Comparison of ENCODE assay signal across 1 cellular context in the genomic region with DNA sequence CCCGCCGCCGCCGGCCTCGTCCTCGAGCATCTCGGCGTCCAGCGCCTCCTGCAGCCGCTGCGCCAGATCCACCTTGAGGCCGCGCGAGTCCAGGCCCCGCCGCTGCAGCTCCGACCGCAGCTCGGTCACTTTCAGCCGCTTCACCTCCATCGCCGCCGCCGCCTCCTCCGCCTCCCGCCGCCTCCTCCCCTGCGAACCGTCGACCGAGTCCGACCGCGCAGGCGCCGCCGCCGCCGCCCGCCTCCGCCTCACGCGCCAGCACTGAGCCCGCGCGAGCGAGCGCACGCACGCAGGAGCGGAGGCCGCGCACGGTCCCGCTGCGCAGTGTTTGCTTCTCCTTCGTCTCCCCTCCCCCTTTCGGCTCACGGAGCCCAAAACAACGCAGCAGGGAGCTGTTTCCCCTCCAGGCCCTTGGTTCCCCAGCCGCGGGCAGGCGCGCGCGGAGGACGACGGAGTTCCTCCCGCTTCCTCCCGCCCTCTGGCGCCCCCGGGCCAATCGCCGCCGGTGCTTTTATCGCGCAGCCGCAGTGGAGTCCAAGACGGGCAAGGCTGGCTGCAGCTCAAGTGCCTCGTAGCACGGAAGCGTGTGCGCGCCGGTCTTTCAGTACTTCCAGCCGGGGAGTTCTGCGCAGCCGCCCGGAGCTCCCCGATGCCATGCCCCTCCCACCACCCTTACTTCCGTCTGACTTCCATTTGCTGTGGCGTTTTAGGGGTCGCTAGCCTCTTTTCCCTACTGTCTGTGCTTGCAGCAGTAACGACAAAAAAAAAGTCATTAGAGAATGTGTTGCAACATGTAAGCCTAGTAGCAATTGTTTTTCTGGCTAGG.
A peak's percentile ranks its signal among the peaks of the same experiment; 100 is the strongest.
TF ChIP-seq lines count a peak whose summit lies in the region.

TSS of gene HNRNPUL2 (minus strand) at position 451 of the 826 bp plus-strand sequence. CDS start at position 150, 301 bp downstream.

TF ChIP-seq in HepG2, 621 proteins besides CTCF, POLR2A, EP300 and RAD21 (continued from another document and continues in another):
- TF ChIP-seq, protein P1, sequence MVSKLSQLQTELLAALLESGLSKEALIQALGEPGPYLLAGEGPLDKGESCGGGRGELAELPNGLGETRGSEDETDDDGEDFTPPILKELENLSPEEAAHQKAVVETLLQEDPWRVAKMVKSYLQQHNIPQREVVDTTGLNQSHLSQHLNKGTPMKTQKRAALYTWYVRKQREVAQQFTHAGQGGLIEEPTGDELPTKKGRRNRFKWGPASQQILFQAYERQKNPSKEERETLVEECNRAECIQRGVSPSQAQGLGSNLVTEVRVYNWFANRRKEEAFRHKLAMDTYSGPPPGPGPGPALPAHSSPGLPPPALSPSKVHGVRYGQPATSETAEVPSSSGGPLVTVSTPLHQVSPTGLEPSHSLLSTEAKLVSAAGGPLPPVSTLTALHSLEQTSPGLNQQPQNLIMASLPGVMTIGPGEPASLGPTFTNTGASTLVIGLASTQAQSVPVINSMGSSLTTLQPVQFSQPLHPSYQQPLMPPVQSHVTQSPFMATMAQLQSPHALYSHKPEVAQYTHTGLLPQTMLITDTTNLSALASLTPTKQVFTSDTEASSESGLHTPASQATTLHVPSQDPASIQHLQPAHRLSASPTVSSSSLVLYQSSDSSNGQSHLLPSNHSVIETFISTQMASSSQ (IDR thresholded peaks at IDR 0.05; ENCODE audit: low read depth), result no peak
- TF ChIP-seq, protein P1 (CRISPR knock-in tag; IDR thresholded peaks at IDR 0.05; ENCODE audit: borderline replicate concordance), result peak; percentile 64
- no peak for TF ChIP-seq CBX2 (IDR thresholded peaks at IDR 0.05; ENCODE audit: low read depth, low read length)
- TF ChIP-seq CBX2 (CRISPR knock-in tag; IDR thresholded peaks at IDR 0.05; ENCODE audit: low read depth), result no peak
- TF ChIP-seq HES4 (CRISPR knock-in tag; IDR thresholded peaks at IDR 0.05; ENCODE audit: borderline replicate concordance), result peak; percentile 99
- TF ChIP-seq MTA1 (CRISPR knock-in tag; IDR thresholded peaks at IDR 0.05; ENCODE audit: borderline replicate concordance), result no peak
- peak; percentile 87; the same call in 1 of the 2 replicates for TF ChIP-seq HOXD1 (CRISPR knock-in tag; IDR thresholded peaks at IDR 0.05)
- TF ChIP-seq ZNF598 (CRISPR knock-in tag; IDR thresholded peaks at IDR 0.05; ENCODE audit: borderline replicate concordance), result no peak
- TF ChIP-seq PHF20 (CRISPR knock-in tag; IDR thresholded peaks at IDR 0.05), result peak; percentile 81
- TF ChIP-seq MIXL1 (CRISPR knock-in tag; IDR thresholded peaks at IDR 0.05), result 0 out of 2 replicates have a peak, but pooled peaks have one; percentile 13
- TF ChIP-seq ZNF770 (CRISPR knock-in tag; IDR thresholded peaks at IDR 0.05), result peak; percentile 63; the same call in 1 of the 2 replicates
- TF ChIP-seq, protein P2, sequence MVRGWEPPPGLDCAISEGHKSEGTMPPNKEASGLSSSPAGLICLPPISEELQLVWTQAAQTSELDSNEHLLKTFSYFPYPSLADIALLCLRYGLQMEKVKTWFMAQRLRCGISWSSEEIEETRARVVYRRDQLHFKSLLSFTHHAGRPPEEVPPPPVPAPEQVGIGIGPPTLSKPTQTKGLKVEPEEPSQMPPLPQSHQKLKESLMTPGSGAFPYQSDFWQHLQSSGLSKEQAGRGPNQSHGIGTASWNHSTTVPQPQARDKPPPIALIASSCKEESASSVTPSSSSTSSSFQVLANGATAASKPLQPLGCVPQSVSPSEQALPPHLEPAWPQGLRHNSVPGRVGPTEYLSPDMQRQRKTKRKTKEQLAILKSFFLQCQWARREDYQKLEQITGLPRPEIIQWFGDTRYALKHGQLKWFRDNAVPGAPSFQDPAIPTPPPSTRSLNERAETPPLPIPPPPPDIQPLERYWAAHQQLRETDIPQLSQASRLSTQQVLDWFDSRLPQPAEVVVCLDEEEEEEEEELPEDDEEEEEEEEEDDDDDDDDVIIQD (CRISPR knock-in tag; IDR thresholded peaks at IDR 0.05; ENCODE audit: low read depth), result peak; percentile 10; the same call in 1 of the 2 replicates
- peak; percentile 72 for TF ChIP-seq ZNF605 (CRISPR knock-in tag; IDR thresholded peaks at IDR 0.05)
- peak; percentile 100; the same call in 1 of the 2 replicates for TF ChIP-seq ZNF558 (CRISPR knock-in tag; IDR thresholded peaks at IDR 0.05; ENCODE audit: borderline replicate concordance)
- 0 out of 2 replicates have a peak, but pooled peaks have one; percentile 68 for TF ChIP-seq PCBP1 (IDR thresholded peaks at IDR 0.05; ENCODE audit: borderline replicate concordance, low read depth, low read length)
- TF ChIP-seq EED (CRISPR knock-in tag; IDR thresholded peaks at IDR 0.05), result 0 out of 2 replicates have a peak, but pooled peaks have one; percentile 46
- no peak for TF ChIP-seq SNAI1 (CRISPR knock-in tag; IDR thresholded peaks at IDR 0.05; ENCODE audit: borderline replicate concordance)
- 0 out of 2 replicates have a peak, but pooled peaks have one; percentile 71 for TF ChIP-seq ZNF567 (CRISPR knock-in tag; IDR thresholded peaks at IDR 0.05; ENCODE audit: borderline replicate concordance)
- TF ChIP-seq DPF2 (CRISPR knock-in tag; IDR thresholded peaks at IDR 0.05; ENCODE audit: borderline replicate concordance, low read depth), result no peak
- TF ChIP-seq EEA1 (CRISPR knock-in tag; IDR thresholded peaks at IDR 0.05; ENCODE audit: borderline replicate concordance), result peak; percentile 89; the same call in 1 of the 2 replicates
- no peak for TF ChIP-seq ZNF484 (CRISPR knock-in tag; IDR thresholded peaks at IDR 0.05; ENCODE audit: borderline replicate concordance, low read depth)
- TF ChIP-seq U2AF2 (IDR thresholded peaks at IDR 0.05; ENCODE audit: low read depth, low read length), result no peak
- TF ChIP-seq, protein P3, sequence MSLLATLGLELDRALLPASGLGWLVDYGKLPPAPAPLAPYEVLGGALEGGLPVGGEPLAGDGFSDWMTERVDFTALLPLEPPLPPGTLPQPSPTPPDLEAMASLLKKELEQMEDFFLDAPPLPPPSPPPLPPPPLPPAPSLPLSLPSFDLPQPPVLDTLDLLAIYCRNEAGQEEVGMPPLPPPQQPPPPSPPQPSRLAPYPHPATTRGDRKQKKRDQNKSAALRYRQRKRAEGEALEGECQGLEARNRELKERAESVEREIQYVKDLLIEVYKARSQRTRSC (CRISPR knock-in tag; IDR thresholded peaks at IDR 0.05; ENCODE audit: low read depth), result no peak
- TF ChIP-seq MAFG (CRISPR knock-in tag; IDR thresholded peaks at IDR 0.05), result no peak
- TF ChIP-seq DMTF1 (CRISPR knock-in tag; IDR thresholded peaks at IDR 0.05), result peak; percentile 19; the same call in 1 of the 2 replicates
- no peak for TF ChIP-seq TOE1 (CRISPR knock-in tag; IDR thresholded peaks at IDR 0.05)
- no peak for TF ChIP-seq HNF4G (IDR thresholded peaks at IDR 0.05; ENCODE audit: borderline replicate concordance, low read depth, low read length)
- no peak for TF ChIP-seq HNF4G (CRISPR knock-in tag; IDR thresholded peaks at IDR 0.05; ENCODE audit: borderline replicate concordance, low read depth)
- no peak for TF ChIP-seq ZNF841 (CRISPR knock-in tag; IDR thresholded peaks at IDR 0.05; ENCODE audit: borderline replicate concordance)
- no peak for TF ChIP-seq TCF7L2 (IDR thresholded peaks at IDR 0.05; ENCODE audit: low read depth, low read length)
- peak; percentile 75 for TF ChIP-seq CBX1 (IDR thresholded peaks at IDR 0.05; ENCODE audit: low read depth)
- TF ChIP-seq MTF1 (CRISPR knock-in tag; IDR thresholded peaks at IDR 0.05), result 0 out of 2 replicates have a peak, but pooled peaks have one; percentile 55
- TF ChIP-seq CEBPG (CRISPR knock-in tag; IDR thresholded peaks at IDR 0.05), result no peak; the same call in 1 of the 2 replicates
- TF ChIP-seq, protein P4, sequence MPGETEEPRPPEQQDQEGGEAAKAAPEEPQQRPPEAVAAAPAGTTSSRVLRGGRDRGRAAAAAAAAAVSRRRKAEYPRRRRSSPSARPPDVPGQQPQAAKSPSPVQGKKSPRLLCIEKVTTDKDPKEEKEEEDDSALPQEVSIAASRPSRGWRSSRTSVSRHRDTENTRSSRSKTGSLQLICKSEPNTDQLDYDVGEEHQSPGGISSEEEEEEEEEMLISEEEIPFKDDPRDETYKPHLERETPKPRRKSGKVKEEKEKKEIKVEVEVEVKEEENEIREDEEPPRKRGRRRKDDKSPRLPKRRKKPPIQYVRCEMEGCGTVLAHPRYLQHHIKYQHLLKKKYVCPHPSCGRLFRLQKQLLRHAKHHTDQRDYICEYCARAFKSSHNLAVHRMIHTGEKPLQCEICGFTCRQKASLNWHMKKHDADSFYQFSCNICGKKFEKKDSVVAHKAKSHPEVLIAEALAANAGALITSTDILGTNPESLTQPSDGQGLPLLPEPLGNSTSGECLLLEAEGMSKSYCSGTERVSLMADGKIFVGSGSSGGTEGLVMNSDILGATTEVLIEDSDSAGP (CRISPR knock-in tag; IDR thresholded peaks at IDR 0.05; ENCODE audit: borderline replicate concordance), result no peak; the same call in 1 of the 2 replicates
- TF ChIP-seq, protein P5, sequence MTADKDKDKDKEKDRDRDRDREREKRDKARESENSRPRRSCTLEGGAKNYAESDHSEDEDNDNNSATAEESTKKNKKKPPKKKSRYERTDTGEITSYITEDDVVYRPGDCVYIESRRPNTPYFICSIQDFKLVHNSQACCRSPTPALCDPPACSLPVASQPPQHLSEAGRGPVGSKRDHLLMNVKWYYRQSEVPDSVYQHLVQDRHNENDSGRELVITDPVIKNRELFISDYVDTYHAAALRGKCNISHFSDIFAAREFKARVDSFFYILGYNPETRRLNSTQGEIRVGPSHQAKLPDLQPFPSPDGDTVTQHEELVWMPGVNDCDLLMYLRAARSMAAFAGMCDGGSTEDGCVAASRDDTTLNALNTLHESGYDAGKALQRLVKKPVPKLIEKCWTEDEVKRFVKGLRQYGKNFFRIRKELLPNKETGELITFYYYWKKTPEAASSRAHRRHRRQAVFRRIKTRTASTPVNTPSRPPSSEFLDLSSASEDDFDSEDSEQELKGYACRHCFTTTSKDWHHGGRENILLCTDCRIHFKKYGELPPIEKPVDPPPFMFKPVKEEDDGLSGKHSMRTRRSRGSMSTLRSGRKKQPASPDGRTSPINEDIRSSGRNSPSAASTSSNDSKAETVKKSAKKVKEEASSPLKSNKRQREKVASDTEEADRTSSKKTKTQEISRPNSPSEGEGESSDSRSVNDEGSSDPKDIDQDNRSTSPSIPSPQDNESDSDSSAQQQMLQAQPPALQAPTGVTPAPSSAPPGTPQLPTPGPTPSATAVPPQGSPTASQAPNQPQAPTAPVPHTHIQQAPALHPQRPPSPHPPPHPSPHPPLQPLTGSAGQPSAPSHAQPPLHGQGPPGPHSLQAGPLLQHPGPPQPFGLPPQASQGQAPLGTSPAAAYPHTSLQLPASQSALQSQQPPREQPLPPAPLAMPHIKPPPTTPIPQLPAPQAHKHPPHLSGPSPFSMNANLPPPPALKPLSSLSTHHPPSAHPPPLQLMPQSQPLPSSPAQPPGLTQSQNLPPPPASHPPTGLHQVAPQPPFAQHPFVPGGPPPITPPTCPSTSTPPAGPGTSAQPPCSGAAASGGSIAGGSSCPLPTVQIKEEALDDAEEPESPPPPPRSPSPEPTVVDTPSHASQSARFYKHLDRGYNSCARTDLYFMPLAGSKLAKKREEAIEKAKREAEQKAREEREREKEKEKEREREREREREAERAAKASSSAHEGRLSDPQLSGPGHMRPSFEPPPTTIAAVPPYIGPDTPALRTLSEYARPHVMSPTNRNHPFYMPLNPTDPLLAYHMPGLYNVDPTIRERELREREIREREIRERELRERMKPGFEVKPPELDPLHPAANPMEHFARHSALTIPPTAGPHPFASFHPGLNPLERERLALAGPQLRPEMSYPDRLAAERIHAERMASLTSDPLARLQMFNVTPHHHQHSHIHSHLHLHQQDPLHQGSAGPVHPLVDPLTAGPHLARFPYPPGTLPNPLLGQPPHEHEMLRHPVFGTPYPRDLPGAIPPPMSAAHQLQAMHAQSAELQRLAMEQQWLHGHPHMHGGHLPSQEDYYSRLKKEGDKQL (CRISPR knock-in tag; IDR thresholded peaks at IDR 0.05; ENCODE audit: low read depth), result 0 out of 2 replicates have a peak, but pooled peaks have one; percentile 47
